In genomic region chr12:50597200-50598195, GRCh38 we compare ENCODE assay signal across 8 cellular contexts.
DNase-seq lines count a peak whose midpoint lies in the region; ATAC-seq, FAIRE-seq and TF ChIP-seq lines count a peak whose summit lies in the region.

No MANE protein-coding gene starts in this region.

- peaks cover 0 to 7% (median 0%) of the 10 kb centered on the region in 11 experiments; a peak in 3 of 22 replicates for H3K9me3 ChIP-seq in BLaER1 treated with 17β-estradiol and CSF1 and Interleukin-3, amounts not matched to agents 10 nM and 100 nM (replicated peaks in 1 of 11)
- H3K9me3 ChIP-seq in small intestine (ENCODE audit: control insufficient read depth, low read depth) (no peaks in the 10 kb centered on the region), sigmoid colon (no peaks in the 10 kb centered on the region)

- no peak overlapping the region for H3K4me3 ChIP-seq in BLaER1 treated with 17β-estradiol and CSF1 and Interleukin-3, amounts not matched to agents 10 nM and 100 nM
- no peak overlapping the region for H3K4me3 ChIP-seq in Jurkat, Clone E6-1 (ENCODE audit: low read length)
- no peak overlapping the region for H3K4me3 ChIP-seq in small intestine (ENCODE audit: low read depth in 1 of 2, low read length in 2 of 2)
- H3K4me3 ChIP-seq in sigmoid colon, result no peak overlapping the region

- H3K4me2 ChIP-seq in BLaER1 treated with 17β-estradiol and CSF1 and Interleukin-3, amounts not matched to agents 10 nM and 100 nM, result peak overlapping the region in 8 of 11 experiments; percentile 31 to 80 (median 54); a peak in 15 of 22 replicates

- intact Hi-C loops in sigmoid colon (cut with DNase I), result no loop called here

- peaks cover 12 to 89% (median 34%) of the 10 kb centered on the region in 11 experiments; a peak in 17 of 22 replicates for H4K20me1 ChIP-seq in BLaER1 treated with 17β-estradiol and CSF1 and Interleukin-3, amounts not matched to agents 10 nM and 100 nM

- TF ChIP-seq POLR2A in sigmoid colon (IDR thresholded peaks at IDR 0.05), result no peak

- ATAC-seq in GM21381 (IDR thresholded peaks at IDR 0.05; ENCODE audit: unreplicated experiment), result peak; percentile 71

- no peak for TF ChIP-seq EP300 in sigmoid colon (IDR thresholded peaks at IDR 0.05)

- no peak for FAIRE-seq in small intestine (lab: Jason Lieb, UNC)

- H3K27me3 ChIP-seq in BLaER1 treated with 17β-estradiol and CSF1 and Interleukin-3, amounts not matched to agents 10 nM and 100 nM, result no peaks in the 10 kb centered on the region
- no peaks in the 10 kb centered on the region for H3K27me3 ChIP-seq in small intestine (ENCODE audit: control insufficient read depth in 2 of 2, insufficient read depth in 2 of 2, low read length in 2 of 2)
- H3K27me3 ChIP-seq in sigmoid colon, result no peaks in the 10 kb centered on the region

- H3K27ac ChIP-seq in BLaER1 treated with 17β-estradiol and CSF1 and Interleukin-3, amounts not matched to agents 10 nM and 100 nM, result peak overlapping the region in 4 of 11 experiments; percentile 3 to 65 (median 15); a peak in 8 of 22 replicates
- H3K27ac ChIP-seq in small intestine (ENCODE audit: low read depth in 1 of 2, low read length in 1 of 2) (no peak overlapping the region), sigmoid colon (peak overlapping the region in 2 of 4 donors; percentile 22 to 28)

- peak; percentile 19 for DNase-seq in Jurkat, Clone E6-1 (ENCODE audit: low read depth, low spot score)
- DNase-seq in activated CD4-positive, alpha-beta T cell treated with anti-CD3 and anti-CD28 coated beads, Interleukin-2, amount 50 U/mL, for 48 hours, result peak; percentile 52 to 66
- DNase-seq in epidermal melanocyte (ENCODE audit: insufficient read length, low spot score), result peak; percentile 60
- peak; percentile 67 for DNase-seq in renal cortical epithelial cell (ENCODE audit: low read depth)
- DNase-seq in small intestine, result no peak
- no peak for DNase-seq in sigmoid colon

- 63 to 75% (median 65%) methylated on average over 9 of the region's 9 CpGs for WGBS in small intestine, 3 donors
- WGBS in sigmoid colon, 2 donors, result 61 to 78% methylated on average over 9 of the region's 9 CpGs

- no peak for TF ChIP-seq CTCF in sigmoid colon (IDR thresholded peaks at IDR 0.05)

- peaks cover 0 to 27% (median 16%) of the 10 kb centered on the region in 11 experiments; a peak in 13 of 22 replicates for H3K36me3 ChIP-seq in BLaER1 treated with 17β-estradiol and CSF1 and Interleukin-3, amounts not matched to agents 10 nM and 100 nM
- H3K36me3 ChIP-seq in small intestine (ENCODE audit: control insufficient read depth in 2 of 2, insufficient read depth in 2 of 2, low read length in 2 of 2), result no peaks in the 10 kb centered on the region
- no peaks in the 10 kb centered on the region for H3K36me3 ChIP-seq in sigmoid colon

- peak overlapping the region in 3 of 11 experiments; percentile 4 to 53 (median 14); a peak in 2 of 22 replicates for H3K9ac ChIP-seq in BLaER1 treated with 17β-estradiol and CSF1 and Interleukin-3, amounts not matched to agents 10 nM and 100 nM

- peaks cover 7 to 76% (median 30%) of the 10 kb centered on the region in 10 experiments; a peak in 19 of 20 replicates for H3K4me1 ChIP-seq in BLaER1 treated with 17β-estradiol and CSF1 and Interleukin-3, amounts not matched to agents 10 nM and 100 nM
- peaks cover 0 to 5% of the 10 kb centered on the region in 2 donors for H3K4me1 ChIP-seq in small intestine (ENCODE audit: control insufficient read depth in 2 of 2, insufficient read depth in 1 of 2, low read depth in 1 of 2, low read length in 1 of 2)
- peaks cover 0 to 21% (median 5%) of the 10 kb centered on the region in 4 donors for H3K4me1 ChIP-seq in sigmoid colon

Comparison
In these comparisons a context has a peak if more than half of its experiments do, and no peak if none do; other contexts are left out.
1. DNase-seq: peak in Jurkat, Clone E6-1 (single experiment), activated CD4-positive, alpha-beta T cell treated with anti-CD3 and anti-CD28 coated beads, Interleukin-2, amount 50 U/mL, for 48 hours (2 of 2), epidermal melanocyte (single experiment) and renal cortical epithelial cell (single experiment); none in small intestine (single experiment) and sigmoid colon (single experiment).